Comparison of ENCODE assay signal across 17 cellular contexts in genomic region chr13:95447766-95448165, GRCh38.
A peak's percentile ranks its signal among the peaks of the same experiment; 100 is the strongest.
DNase-seq lines count a peak whose midpoint lies in the region; ATAC-seq and FAIRE-seq lines count a peak whose summit lies in the region.
"Had no signal": no experiment of that assay in that cellular context is flagged by ENCODE, and none has a peak within 500 bp of the region (broad histone marks: within the 10 kb centered on the region; RNA-seq: fewer than 3 reads in every experiment).

No MANE protein-coding gene starts in this region.

- intact Hi-C loops in head of caudate nucleus (cut with DNase I) = no loop called here

- no peak for FAIRE-seq in RCC 7860 (lab: Jason Lieb, UNC)
- FAIRE-seq: GM19239, K562 had no signal

- ATAC-seq in HG03280 (IDR thresholded peaks at IDR 0.05; ENCODE audit: unreplicated experiment) = no peak
- ATAC-seq in HG02885 (IDR thresholded peaks at IDR 0.05; ENCODE audit: poor library complexity, unreplicated experiment) = no peak

- DNase-seq in COR-L47 (lab: John Stamatoyannopoulos, UW) (peak; percentile 49), ELF-1 (ENCODE audit: low read depth, low spot score) (peak; percentile 32), NCI-H345 treated with DMSO at 0.1 percent for 48 hours (lab: John Stamatoyannopoulos, UW; ENCODE audit: unreplicated experiment) (peak; percentile 6), head of caudate nucleus (peak in 41 of 42 donors; percentile 4 to 87 (median 60)), RCC 7860 (ENCODE audit: low spot score) (no peak)
- DNase-seq: ACHN, AML-193, EL, NCI-H1048, NCI-H1694 treated with DMSO at 0.1 percent for 48 hours, NCI-H2107, NCI-H2227 treated with DMSO at 0.1 percent for 48 hours, NCI-H526 treated with DMSO at 0.1 percent for 48 hours had no signal
